9 cellular contexts compared by ENCODE assay signal in the genomic region with DNA sequence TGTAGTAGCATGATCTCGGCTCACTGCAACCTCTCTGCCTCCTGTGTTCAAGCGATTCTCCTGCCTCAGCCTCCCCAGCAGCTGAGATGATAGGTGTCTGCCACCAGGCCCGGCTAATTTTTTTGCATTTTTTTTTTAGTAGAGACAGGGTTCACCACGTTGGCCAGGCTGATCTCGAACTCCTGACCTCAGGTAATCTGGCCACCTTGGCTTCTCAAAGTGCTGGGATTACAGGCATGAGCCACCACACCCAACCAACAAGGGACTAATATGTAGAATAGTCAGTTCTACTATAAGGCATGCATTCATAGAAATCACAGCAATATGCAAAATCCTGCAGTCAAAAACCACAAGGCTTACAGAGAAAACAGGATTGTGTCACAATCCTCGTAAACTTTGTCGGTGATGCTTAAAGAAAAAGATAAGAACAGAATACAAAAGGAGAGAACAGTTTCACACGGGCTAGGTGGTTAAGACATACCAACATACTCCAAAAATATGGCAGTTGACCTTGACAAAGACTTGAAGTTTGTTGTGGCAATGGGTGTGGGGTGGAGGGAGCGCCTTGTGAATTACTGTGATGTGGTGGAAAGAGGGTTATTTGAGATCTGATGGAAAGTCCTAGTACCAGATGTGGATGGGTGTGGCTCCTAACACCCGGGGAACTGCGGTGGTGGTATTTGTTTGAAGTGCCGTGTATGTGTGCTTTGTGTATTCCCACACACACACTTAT. TPM values are rescaled to one million over a fixed set of nuclear protein-coding genes. Genes with fewer than 3 reads are reported as not detected.
A peak's percentile ranks its signal among the peaks of the same experiment; 100 is the strongest.
DNase-seq lines count a peak whose midpoint lies in the region; ATAC-seq and TF ChIP-seq lines count a peak whose summit lies in the region.
"Had no signal": no experiment of that assay in that cellular context is flagged by ENCODE, and none has a peak within 500 bp of the region (broad histone marks: within the 10 kb centered on the region; RNA-seq: fewer than 3 reads in every experiment).

No MANE protein-coding gene starts in this region.

- WGBS in hepatocyte (ENCODE audit: low lambda C conversion rate, missing lambda C conversion rate) = 59% methylated on average over 12 of the region's 12 CpGs

- H3K27me3 ChIP-seq in hepatocyte = no peaks in the 10 kb centered on the region

- H3K27ac ChIP-seq in KOPT-K1 (ENCODE audit: low read depth, low read length, poor library complexity, severe bottlenecking) (peak overlapping the region; percentile 13), hepatocyte (peak overlapping the region; percentile 87)

- no peak for TF ChIP-seq CTCF in hepatocyte (IDR thresholded peaks at IDR 0.05; ENCODE audit: poor library complexity)

- H3K27me3 Mint-ChIP-seq in activated T-cell treated with anti-CD3 and anti-CD28 coated beads, Interleukin-2, amount 50 U/mL, for 4 hours (ENCODE audit: low read depth) = no peaks in the 10 kb centered on the region

- H3K36me3 ChIP-seq in KOPT-K1 (ENCODE audit: insufficient read depth, low read length) = peaks cover 10% of the 10 kb centered on the region; the same call in 1 of the 2 replicates
- no peaks in the 10 kb centered on the region for H3K36me3 ChIP-seq in hepatocyte (replicated peaks; ENCODE audit: insufficient read depth, low read depth)

- H3K9me3 Mint-ChIP-seq in activated T-cell treated with anti-CD3 and anti-CD28 coated beads, Interleukin-2, amount 50 U/mL, for 4 hours = no peaks in the 10 kb centered on the region

- H3K9me3 ChIP-seq in KOPT-K1 (ENCODE audit: insufficient read depth, low read length, poor library complexity, severe bottlenecking) (no peaks in the 10 kb centered on the region), hepatocyte (ENCODE audit: low read depth) (no peaks in the 10 kb centered on the region)

- peak overlapping the region; percentile 13 for H3K4me2 ChIP-seq in hepatocyte

- no peak overlapping the region for H2AFZ ChIP-seq in hepatocyte

- no peak overlapping the region for H3K4me3 ChIP-seq in hepatocyte

- H3K4me1 Mint-ChIP-seq in activated T-cell treated with anti-CD3 and anti-CD28 coated beads, Interleukin-2, amount 50 U/mL, for 4 hours (ENCODE audit: low read depth) = peaks cover 65% of the 10 kb centered on the region

- H3K9me2 ChIP-seq in hepatocyte (replicated peaks; ENCODE audit: insufficient read depth) = no peaks in the 10 kb centered on the region

- H3K4me3 Mint-ChIP-seq in activated T-cell treated with anti-CD3 and anti-CD28 coated beads, Interleukin-2, amount 50 U/mL, for 4 hours = peak overlapping the region; percentile 42

- peaks cover 25% of the 10 kb centered on the region for H3K4me1 ChIP-seq in hepatocyte (ENCODE audit: insufficient read depth)

- peaks cover 79% of the 10 kb centered on the region for H3K79me2 ChIP-seq in hepatocyte

- peak; percentile 35 to 52 for ATAC-seq in activated T-cell treated with anti-CD3 and anti-CD28 coated beads, Interleukin-2, amount 50 U/mL, for 4 hours

- H4K20me1 ChIP-seq in hepatocyte (ENCODE audit: insufficient read depth, poor library complexity, severe bottlenecking) = peaks cover 10% of the 10 kb centered on the region

- H3K36me3 Mint-ChIP-seq in activated T-cell treated with anti-CD3 and anti-CD28 coated beads, Interleukin-2, amount 50 U/mL, for 4 hours (ENCODE audit: insufficient read depth) = peaks cover 6% of the 10 kb centered on the region

- DNase-seq in A172 (ENCODE audit: low spot score) (peak; percentile 58), hepatocyte (ENCODE audit: low spot score) (peak; percentile 31), NCI-H2196 (lab: John Stamatoyannopoulos, UW; ENCODE audit: unreplicated experiment) (no peak), NCI-H187 (lab: John Stamatoyannopoulos, UW) (no peak), NOMO-1 treated with DMSO at 0.1 percent for 48 hours (lab: John Stamatoyannopoulos, UW; ENCODE audit: unreplicated experiment) (no peak)
- peak; percentile 48 for DNase-seq in activated T-cell treated with anti-CD3 and anti-CD28 coated beads, Interleukin-2, amount 50 U/mL, for 4 hours
- no peak for DNase-seq in activated CD4-positive, CD25-positive, alpha-beta regulatory T cell treated with anti-CD3 and anti-CD28 coated beads, Interleukin-2, amount 50 U/mL, for 72 hours
- DNase-seq: RPMI8226 had no signal

RNA-seq across cellular contexts. Expression of a gene that starts 12.5 kb away (rescaled TPM):
- 131 and 142 TPM in 2 replicates for total RNA-seq in A172 (2014; rRNA removed; shearing (Covaris generic))
- 10 to 100 TPM; 86.0 to 89.6 (median 87.0) TPM for total RNA-seq in activated T-cell treated with anti-CD3 and anti-CD28 coated beads, Interleukin-2, amount 50 U/mL, for 4 hours
- 43.4 and 52.8 TPM in 2 replicates for total RNA-seq in hepatocyte
- 92.4 and 93.9 TPM in 2 replicates for polyA plus RNA-seq in hepatocyte

RNA-seq across cellular contexts. Expression of a gene that starts 13.2 kb away (rescaled TPM):
- total RNA-seq in A172 (2014; rRNA removed; shearing (Covaris generic)) = 0.43 and 0.79 TPM in 2 replicates
- total RNA-seq in activated T-cell treated with anti-CD3 and anti-CD28 coated beads, Interleukin-2, amount 50 U/mL, for 4 hours = 1 to 10 TPM; 1.0 to 1.4 (median 1.3) TPM
- 6.0 and 10.2 TPM in 2 replicates for total RNA-seq in hepatocyte
- polyA plus RNA-seq in hepatocyte = 4.0 and 4.3 TPM in 2 replicates

RNA-seq across cellular contexts. Expression of a gene that starts 23.1 kb away (rescaled TPM):
- total RNA-seq in A172 (2014; rRNA removed; shearing (Covaris generic)) = 2.3 and 4.7 TPM in 2 replicates
- total RNA-seq in activated T-cell treated with anti-CD3 and anti-CD28 coated beads, Interleukin-2, amount 50 U/mL, for 4 hours = 10 to 100 TPM; 28.0 to 33.1 (median 28.7) TPM
- 2.1 and 3.7 TPM in 2 replicates for total RNA-seq in hepatocyte
- 2.7 and 3.0 TPM in 2 replicates for polyA plus RNA-seq in hepatocyte

RNA-seq across cellular contexts. Expression of a gene that starts 40.1 kb away (rescaled TPM):
- 0.46 TPM in 1 of 2 replicates, not detected in the other for total RNA-seq in A172 (2014; rRNA removed; shearing (Covaris generic))
- 1 to 10 TPM; 2.4 to 4.0 (median 3.5) TPM for total RNA-seq in activated T-cell treated with anti-CD3 and anti-CD28 coated beads, Interleukin-2, amount 50 U/mL, for 4 hours
- 20.5 and 25.8 TPM in 2 replicates for total RNA-seq in hepatocyte
- 81.4 and 85.4 TPM in 2 replicates for polyA plus RNA-seq in hepatocyte

RNA-seq across cellular contexts. Expression of a gene that starts 55.4 kb away (rescaled TPM):
- 0.17 and 0.77 TPM in 2 replicates for total RNA-seq in A172 (2014; rRNA removed; shearing (Covaris generic))
- total RNA-seq in activated T-cell treated with anti-CD3 and anti-CD28 coated beads, Interleukin-2, amount 50 U/mL, for 4 hours = 1 to 10 TPM; 5.8 to 9.5 (median 8.9) TPM
- 313 and 321 TPM in 2 replicates for total RNA-seq in hepatocyte
- 509 and 519 TPM in 2 replicates for polyA plus RNA-seq in hepatocyte

Comparison
In these comparisons a context has a peak if more than half of its experiments do, and no peak if none do; other contexts are left out.
1. DNase-seq: peak in A172 (single experiment), activated T-cell treated with anti-CD3 and anti-CD28 coated beads, Interleukin-2, amount 50 U/mL, for 4 hours (single experiment) and hepatocyte (single experiment); none in activated CD4-positive, CD25-positive, alpha-beta regulatory T cell treated with anti-CD3 and anti-CD28 coated beads, Interleukin-2, amount 50 U/mL, for 72 hours (single experiment), NCI-H2196 (single experiment), NCI-H187 (0 of 2) and NOMO-1 treated with DMSO at 0.1 percent for 48 hours (single experiment).